ENCODE assay signal across 9 cellular contexts in the genomic region with DNA sequence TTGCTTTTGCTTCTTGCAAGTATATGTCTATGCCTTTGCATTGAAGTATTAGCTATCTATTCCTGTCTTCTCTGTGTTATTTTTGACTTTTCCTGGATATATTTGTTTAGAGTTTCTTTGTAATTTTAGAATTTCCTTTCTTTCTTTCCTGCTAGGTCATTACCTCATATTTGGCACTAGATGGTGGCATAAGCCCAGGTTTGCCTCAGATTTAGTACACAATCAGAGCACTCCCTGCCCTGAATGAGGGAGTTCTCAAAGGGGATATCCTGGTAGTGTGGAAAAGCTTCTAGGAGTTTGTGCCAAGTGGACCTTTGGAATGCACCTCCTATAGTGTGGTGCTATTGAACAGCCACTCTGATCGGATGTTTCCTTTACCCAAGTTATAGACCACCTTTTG.
DNase-seq lines count a peak whose midpoint lies in the region; ATAC-seq and TF ChIP-seq lines count a peak whose summit lies in the region.
"Had no signal": no experiment of that assay in that cellular context is flagged by ENCODE, and none has a peak within 500 bp of the region (broad histone marks: within the 10 kb centered on the region; RNA-seq: fewer than 3 reads in every experiment).

No MANE protein-coding gene starts in this region.

- DNase-seq in NCI-H1417 (lab: John Stamatoyannopoulos, UW) (peak in 2 of 3 experiments; percentile 22 to 67), NCI-H1417 treated with DMSO at 0.1 percent for 48 hours (lab: John Stamatoyannopoulos, UW) (no peak), NCI-H2171 treated with DMSO at 0.1 percent for 48 hours (lab: John Stamatoyannopoulos, UW) (peak; percentile 55), cardiac fibroblast (ENCODE audit: low read depth in 2 of 2) (peak; percentile 1 to 14), renal cortical epithelial cell (ENCODE audit: low read depth) (peak; percentile 33), psoas muscle (no peak), occipital lobe (lab: John Stamatoyannopoulos, UW) (no peak)

- 45 to 68% (median 58%) methylated on average over 1 of the region's 1 CpG for WGBS in psoas muscle, 3 donors

- H3K9me3 ChIP-seq in psoas muscle: no peaks in the 10 kb centered on the region

- intact Hi-C loops in psoas muscle (cut with DNase I): no loop called here

- H3K4me3 ChIP-seq in cardiac fibroblast (replicated peaks in 1 of 2; ENCODE audit: low read depth in 2 of 2, low read length in 2 of 2): no peak overlapping the region
- no peak overlapping the region for H3K4me3 ChIP-seq in psoas muscle
- H3K4me3 ChIP-seq: K562 had no signal

- H3K4me1 ChIP-seq in psoas muscle: no peaks in the 10 kb centered on the region

- no peak overlapping the region for H3K27ac ChIP-seq in psoas muscle

- no peak for TF ChIP-seq CTCF in cardiac fibroblast (IDR thresholded peaks at IDR 0.05; ENCODE audit: low read depth, low read length)
- TF ChIP-seq CTCF in psoas muscle (IDR thresholded peaks at IDR 0.05): no peak

- no peak for ATAC-seq in psoas muscle
- ATAC-seq in GM19463 (IDR thresholded peaks at IDR 0.05; ENCODE audit: unreplicated experiment): no peak
- ATAC-seq: K562 had no signal

- no peaks in the 10 kb centered on the region for H3K36me3 ChIP-seq in psoas muscle (ENCODE audit: insufficient read depth in 1 of 2, low read depth in 1 of 2)

- peaks cover 0 to 2% (median 0%) of the 10 kb centered on the region in 3 donors for H3K27me3 ChIP-seq in psoas muscle (ENCODE audit: insufficient read depth in 3 of 3, low read length in 2 of 3)

Comparison
In these comparisons a context has a peak if more than half of its experiments do, and no peak if none do; other contexts are left out.
1. DNase-seq: peak in NCI-H1417 (2 of 3), NCI-H2171 treated with DMSO at 0.1 percent for 48 hours (single experiment), cardiac fibroblast (2 of 2) and renal cortical epithelial cell (single experiment); none in NCI-H1417 treated with DMSO at 0.1 percent for 48 hours (single experiment), psoas muscle (0 of 2) and occipital lobe (single experiment).